Comparison of ENCODE assay signal across 20 cellular contexts in the genomic region with DNA sequence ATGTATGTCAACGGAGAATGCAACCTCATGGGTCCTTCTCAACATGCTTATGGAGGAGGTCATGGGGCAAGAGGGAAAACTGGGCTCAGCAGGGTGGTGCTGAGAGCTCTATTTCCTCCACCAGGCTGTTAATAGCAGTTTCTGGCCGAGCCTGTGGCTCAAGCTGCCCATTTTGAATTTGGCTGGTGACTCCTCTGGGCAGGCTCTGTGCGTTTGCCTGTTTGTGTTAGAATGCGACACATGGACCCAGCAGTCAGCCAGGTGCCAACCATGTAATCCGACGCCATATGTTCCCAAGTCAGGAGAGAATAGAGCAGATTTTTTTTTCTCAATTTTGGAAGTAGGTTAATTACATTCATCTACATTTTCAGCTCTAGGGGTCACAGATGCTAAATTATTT.
DNase-seq lines count a peak whose midpoint lies in the region; ATAC-seq lines count a peak whose summit lies in the region.
"Had no signal": no experiment of that assay in that cellular context is flagged by ENCODE, and none has a peak within 500 bp of the region (broad histone marks: within the 10 kb centered on the region; RNA-seq: fewer than 3 reads in every experiment).

No MANE protein-coding gene starts in this region.

- intact Hi-C loops in cardiac septum (cut with DNase I), result no loop called here

- DNase-seq in DMS 273 treated with DMSO at 0.1 percent for 48 hours (lab: John Stamatoyannopoulos, UW) (peak; percentile 82), MG63 (peak; percentile 20), NCI-H446 (lab: John Stamatoyannopoulos, UW) (peak; percentile 48 to 91), cerebellum (ENCODE audit: low spot score) (peak; percentile 89), kidney tubule cell (ENCODE audit: low spot score) (no peak), cardiac septum (ENCODE audit: low spot score) (no peak), HCEC 1CT (no peak)
- DNase-seq: Calu3; CD8-positive, alpha-beta T cell; DMS79; Kasumi-1; MM.1S; NCI-H187 treated with DMSO at 0.1 percent for 48 hours; NCI-H510A treated with DMSO at 0.1 percent for 48 hours; NK-92 treated with Interleukin-12 subunit alpha and Interleukin-12 subunit beta, amount 100 ng/mL, for 24 hours; Peyer's patch; T-helper 17 cell had no signal

- no peaks in the 10 kb centered on the region for H3K36me3 ChIP-seq in MG63
- H3K36me3 ChIP-seq: HAP-1, Peyer's patch had no signal

- peaks cover 11% of the 10 kb centered on the region for H3K27me3 ChIP-seq in MG63
- H3K27me3 ChIP-seq: BLaER1 treated with 17β-estradiol and CSF1 and Interleukin-3, amounts not matched to agents 10 nM and 100 nM; Peyer's patch had no signal

- no peak for ATAC-seq in GM19463 (IDR thresholded peaks at IDR 0.05; ENCODE audit: unreplicated experiment)
- ATAC-seq: CD8-positive, alpha-beta T cell; T-helper 17 cell had no signal

- H3K4me3 ChIP-seq in MG63, result no peak overlapping the region
- H3K4me3 ChIP-seq: BLaER1 treated with 17β-estradiol and CSF1 and Interleukin-3, amounts not matched to agents 10 nM and 100 nM; HAP-1; Peyer's patch had no signal

- H3K9me3 ChIP-seq in MG63, result no peaks in the 10 kb centered on the region
- H3K9me3 ChIP-seq: HAP-1, Peyer's patch had no signal

Comparison
In these comparisons a context has a peak if more than half of its experiments do, and no peak if none do; other contexts are left out.
1. DNase-seq: peak in DMS 273 treated with DMSO at 0.1 percent for 48 hours (single experiment), MG63 (single experiment), NCI-H446 (2 of 2) and cerebellum (single experiment); none in kidney tubule cell (single experiment), cardiac septum (single experiment) and HCEC 1CT (single experiment).